8 cellular contexts compared by ENCODE assay signal in the genomic region with DNA sequence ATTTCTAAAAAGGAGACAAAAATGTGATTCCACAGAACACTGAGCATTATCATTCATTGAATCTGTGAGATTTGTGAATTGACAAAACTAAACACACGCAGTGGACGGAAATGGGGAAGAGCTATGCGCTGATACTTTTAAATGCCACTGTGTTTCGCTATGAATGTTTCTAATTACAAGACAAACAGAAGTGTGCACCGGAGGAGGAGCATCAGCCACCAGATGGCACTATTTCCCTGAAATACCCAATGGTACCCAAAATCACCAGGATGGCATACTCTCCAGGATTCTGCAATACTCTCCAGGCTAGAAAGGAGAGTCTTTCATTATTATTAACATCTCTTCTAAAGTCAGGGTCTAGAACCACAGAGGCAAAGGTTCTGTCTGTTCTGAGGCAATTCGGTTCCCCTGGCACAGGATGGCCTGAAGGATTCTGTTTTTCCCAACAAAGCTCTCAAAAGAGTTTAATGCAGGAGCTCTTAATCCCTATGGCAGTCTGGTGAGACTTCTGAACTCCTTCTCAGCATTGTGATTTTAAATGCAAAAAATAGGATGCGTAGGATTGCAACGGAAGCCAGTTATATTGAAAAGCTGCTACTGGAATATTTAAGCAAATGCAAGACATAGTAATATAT.
DNase-seq lines count a peak whose midpoint lies in the region; ATAC-seq, FAIRE-seq and TF ChIP-seq lines count a peak whose summit lies in the region.

No MANE protein-coding gene starts in this region.

- ATAC-seq in GM18519 (IDR thresholded peaks at IDR 0.05; ENCODE audit: low FRiP score, unreplicated experiment) = peak; percentile 95
- peak; percentile 81 for ATAC-seq in HG03025 (IDR thresholded peaks at IDR 0.05; ENCODE audit: low FRiP score, unreplicated experiment)

- H3K36me3 ChIP-seq in brain microvascular endothelial cell (replicated peaks) = no peaks in the 10 kb centered on the region

- H3K27me3 ChIP-seq in brain microvascular endothelial cell (replicated peaks) = no peaks in the 10 kb centered on the region

- DNase-seq in AG08395 (ENCODE audit: low spot score) (peak; percentile 84), NCI-H2029 (lab: John Stamatoyannopoulos, UW) (peak; percentile 1), brain microvascular endothelial cell (peak; percentile 65), iris pigment epithelial cell (ENCODE audit: low read depth) (peak; percentile 64)
- DNase-seq in stimulated activated CD4-positive, alpha-beta T cell treated with anti-CD3 and anti-CD28 coated beads, Interleukin-15, amount 100 ng/mL, for 48 hours (ENCODE audit: low read depth in 2 of 2) = peak; percentile 36 to 56

- H3K4me3 ChIP-seq in brain microvascular endothelial cell (ENCODE audit: low read depth, low read length) = no peak overlapping the region

- TF ChIP-seq CTCF in brain microvascular endothelial cell (IDR thresholded peaks at IDR 0.05; ENCODE audit: low read depth, low read length, missing control alignments) = peak; percentile 85

- peak; percentile 67 for FAIRE-seq in TTC549 (lab: Jason Lieb, UNC)

- no peak overlapping the region for H3K27ac ChIP-seq in brain microvascular endothelial cell

- in situ Hi-C loops in brain microvascular endothelial cell (cut with HindIII; ENCODE audit: low pct_ligation_motif_present, low sequenced_read_pairs) = no loop called here

Comparison
In these comparisons a context has a peak if more than half of its experiments do, and no peak if none do; other contexts are left out.
1. DNase-seq: peak in every context shown above with its lines; median percentile 84 in AG08395; 65 in brain microvascular endothelial cell; 64 in iris pigment epithelial cell; 46 in stimulated activated CD4-positive, alpha-beta T cell treated with anti-CD3 and anti-CD28 coated beads, Interleukin-15, amount 100 ng/mL, for 48 hours; 1 in NCI-H2029.